Comparison of ENCODE assay signal across 8 cellular contexts in genomic region chr7:42831051-42831952, GRCh38.
DNase-seq lines count a peak whose midpoint lies in the region; ATAC-seq and TF ChIP-seq lines count a peak whose summit lies in the region.

No MANE protein-coding gene starts in this region.

- no peak for ATAC-seq in GM18907 (IDR thresholded peaks at IDR 0.05; ENCODE audit: unreplicated experiment)

- no peak overlapping the region for H3K27ac ChIP-seq in smooth muscle cell (ENCODE audit: low read depth)

- no peaks in the 10 kb centered on the region for H3K4me1 ChIP-seq in smooth muscle cell (ENCODE audit: low read depth)

- peak; percentile 36 for DNase-seq in activated naive CD4-positive, alpha-beta T cell treated with anti-CD3 and anti-CD28 coated beads for 36 hours
- DNase-seq in activated naive CD4-positive, alpha-beta T cell treated with Interleukin-2 at 50 U/mL for 16 hours = no peak
- DNase-seq in anterior cingulate cortex (lab: John Stamatoyannopoulos, UW) (peak in 35 of 58 donors; percentile 2 to 64 (median 22)), iPS DF 4.7 (ENCODE audit: extremely low read depth, low spot score) (peak; percentile 11), smooth muscle cell (lab: John Stamatoyannopoulos, UW; ENCODE audit: unreplicated experiment) (no peak), GM19238 (ENCODE audit: insufficient read length, low spot score) (no peak), NCI-H128 (lab: John Stamatoyannopoulos, UW; ENCODE audit: unreplicated experiment) (no peak)

- no peaks in the 10 kb centered on the region for H3K79me2 ChIP-seq in smooth muscle cell (ENCODE audit: low read depth)

- H3K36me3 Mint-ChIP-seq in activated naive CD4-positive, alpha-beta T cell treated with anti-CD3 and anti-CD28 coated beads for 36 hours (ENCODE audit: low read depth) = no peaks in the 10 kb centered on the region

- H3K27me3 Mint-ChIP-seq in activated naive CD4-positive, alpha-beta T cell treated with anti-CD3 and anti-CD28 coated beads for 36 hours (ENCODE audit: low read depth) = peaks cover 12% of the 10 kb centered on the region

- no peaks in the 10 kb centered on the region for H3F3A ChIP-seq in smooth muscle cell (ENCODE audit: low read depth)

- H2AFZ ChIP-seq in smooth muscle cell (ENCODE audit: low read depth) = no peak overlapping the region

- no peaks in the 10 kb centered on the region for H3K36me3 ChIP-seq in smooth muscle cell (ENCODE audit: low read depth)

- intact Hi-C loops in activated naive CD4-positive, alpha-beta T cell treated with anti-CD3 and anti-CD28 coated beads for 36 hours (cut with micrococcal nuclease) = no loop called here

- no peak overlapping the region for H3K4me3 Mint-ChIP-seq in activated naive CD4-positive, alpha-beta T cell treated with anti-CD3 and anti-CD28 coated beads for 36 hours

- H3K9me3 ChIP-seq in smooth muscle cell (replicated peaks; ENCODE audit: low read depth) = no peaks in the 10 kb centered on the region

- H3K27ac Mint-ChIP-seq in activated naive CD4-positive, alpha-beta T cell treated with anti-CD3 and anti-CD28 coated beads for 36 hours = no peak overlapping the region

- CTCF ChIA-PET in activated naive CD4-positive, alpha-beta T cell treated with anti-CD3 and anti-CD28 coated beads for 36 hours (lab: Charles Lee) = interaction anchor here (1.1 kb wide), 1 partner anchor 12 kb away, joined by 4 read pairs; no protein-coding TSS in a partner anchor

- H3K4me3 ChIP-seq in smooth muscle cell = no peak overlapping the region

- H3K9me3 Mint-ChIP-seq in activated naive CD4-positive, alpha-beta T cell treated with anti-CD3 and anti-CD28 coated beads for 36 hours = no peaks in the 10 kb centered on the region

- H3K9ac ChIP-seq in smooth muscle cell (ENCODE audit: low read depth) = no peak overlapping the region

- H4K20me1 ChIP-seq in smooth muscle cell (ENCODE audit: low read depth) = no peaks in the 10 kb centered on the region

- 42% methylated on average over 7 of the region's 7 CpGs for WGBS in smooth muscle cell (ENCODE audit: low lambda C conversion rate)

- no peak overlapping the region for H3K4me2 ChIP-seq in smooth muscle cell

- peak; percentile 64 for TF ChIP-seq CTCF in smooth muscle cell (IDR thresholded peaks at IDR 0.05; ENCODE audit: borderline replicate concordance, insufficient read depth, poor library complexity, severe bottlenecking)

- H3K4me1 Mint-ChIP-seq in activated naive CD4-positive, alpha-beta T cell treated with anti-CD3 and anti-CD28 coated beads for 36 hours (ENCODE audit: low read depth) = no peaks in the 10 kb centered on the region

- H3K27me3 ChIP-seq in smooth muscle cell (ENCODE audit: low read depth) = no peaks in the 10 kb centered on the region

Comparison
In these comparisons a context has a peak if more than half of its experiments do, and no peak if none do; other contexts are left out.
1. DNase-seq: peak in activated naive CD4-positive, alpha-beta T cell treated with anti-CD3 and anti-CD28 coated beads for 36 hours (single experiment), anterior cingulate cortex (35 of 58) and iPS DF 4.7 (single experiment); none in activated naive CD4-positive, alpha-beta T cell treated with Interleukin-2 at 50 U/mL for 16 hours (single experiment), smooth muscle cell (single experiment), GM19238 (single experiment) and NCI-H128 (single experiment).